Comparison of ENCODE assay signal across 24 cellular contexts in the genomic region with DNA sequence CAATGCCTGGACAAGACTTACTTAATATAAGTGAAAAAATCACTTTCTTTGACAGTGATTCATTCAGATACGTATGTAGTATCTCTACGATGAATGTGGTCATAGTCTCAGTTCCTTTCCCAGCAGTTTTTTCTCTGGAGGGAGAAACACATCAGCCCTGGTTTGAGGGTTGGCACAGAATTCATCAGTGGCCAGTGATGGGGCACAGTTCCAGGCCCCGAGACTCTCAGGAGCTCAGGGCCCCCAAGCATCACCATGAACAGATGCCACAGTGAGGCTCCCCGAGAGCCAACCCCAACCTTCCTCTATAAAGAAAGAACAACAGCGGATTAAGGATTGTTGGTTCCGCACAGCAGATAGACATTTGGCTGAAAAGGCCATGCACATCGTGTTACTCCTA. TPM values are rescaled to one million over a fixed set of nuclear protein-coding genes. Genes with fewer than 3 reads are reported as not detected.
"Had no signal": no experiment of that assay in that cellular context is flagged by ENCODE, and none has a peak within 500 bp of the region (broad histone marks: within the 10 kb centered on the region; RNA-seq: fewer than 3 reads in every experiment).

No MANE protein-coding gene starts in this region.

- H3K4me1 Mint-ChIP-seq: endodermal cell had no signal

- H3K27ac Mint-ChIP-seq: endodermal cell; naive thymus-derived CD8-positive, alpha-beta T cell had no signal

- H3K36me3 Mint-ChIP-seq: naive thymus-derived CD8-positive, alpha-beta T cell had no signal

- H3K27me3 ChIP-seq: heart right ventricle, pancreas, tibial artery, upper lobe of right lung, vagina had no signal

- H3K36me3 ChIP-seq: neutrophil, pancreas had no signal

- H3K4me2 ChIP-seq: smooth muscle cell had no signal

- H3K4me1 ChIP-seq: pancreas, tibial artery, upper lobe of right lung, vagina had no signal

- H3K9me3 ChIP-seq: heart right ventricle, neutrophil, pancreas, tibial artery, upper lobe of right lung, vagina had no signal

- DNase-seq: cerebellar nuclear complex; effector CD4-positive, alpha-beta T cell; endodermal cell; heart right ventricle; hypothalamus; kidney glomerular epithelial cell; mammary epithelial cell; naive thymus-derived CD8-positive, alpha-beta T cell; pancreas; stimulated activated CD4-positive, alpha-beta T cell treated with anti-CD3 and anti-CD28 coated beads, Interleukin-2, amount 100 ng/mL, for 48 hours; stimulated activated naive CD4-positive, alpha-beta T cell treated with Interleukin-2 at 50 U/mL for 16 hours; tibial artery; upper lobe of right lung had no signal

- ATAC-seq: heart right ventricle; naive thymus-derived CD8-positive, alpha-beta T cell; pancreas; upper lobe of right lung had no signal

- H3K4me3 ChIP-seq: heart right ventricle, pancreas, smooth muscle cell, tibial artery, upper lobe of right lung, vagina had no signal

- H3K4me3 Mint-ChIP-seq: endodermal cell; naive thymus-derived CD8-positive, alpha-beta T cell had no signal

- H3K9me3 Mint-ChIP-seq: endodermal cell; naive thymus-derived CD8-positive, alpha-beta T cell had no signal

- H3K27ac ChIP-seq: heart right ventricle, neutrophil, pancreas, tibial artery, vagina had no signal

RNA-seq across cellular contexts. Expression of a gene that starts 12.5 kb away (rescaled TPM):
- total RNA-seq: dermis microvascular lymphatic vessel endothelial cell; endodermal cell; endothelial cell of umbilical vein; frontal cortex; liver; mammary epithelial cell; mesenteric fat pad; mononuclear cell; naive thymus-derived CD8-positive, alpha-beta T cell; pancreas; pulmonary artery endothelial cell; smooth muscle cell; temporal lobe; upper lobe of right lung; vagina had no signal

RNA-seq across cellular contexts. Expression of a gene that starts 40.5 kb away (rescaled TPM):
- total RNA-seq: dermis microvascular lymphatic vessel endothelial cell; endodermal cell; endothelial cell of umbilical vein; frontal cortex; mammary epithelial cell; mononuclear cell; naive thymus-derived CD8-positive, alpha-beta T cell; pulmonary artery endothelial cell; temporal lobe; upper lobe of right lung had no signal
